In the genomic region with DNA sequence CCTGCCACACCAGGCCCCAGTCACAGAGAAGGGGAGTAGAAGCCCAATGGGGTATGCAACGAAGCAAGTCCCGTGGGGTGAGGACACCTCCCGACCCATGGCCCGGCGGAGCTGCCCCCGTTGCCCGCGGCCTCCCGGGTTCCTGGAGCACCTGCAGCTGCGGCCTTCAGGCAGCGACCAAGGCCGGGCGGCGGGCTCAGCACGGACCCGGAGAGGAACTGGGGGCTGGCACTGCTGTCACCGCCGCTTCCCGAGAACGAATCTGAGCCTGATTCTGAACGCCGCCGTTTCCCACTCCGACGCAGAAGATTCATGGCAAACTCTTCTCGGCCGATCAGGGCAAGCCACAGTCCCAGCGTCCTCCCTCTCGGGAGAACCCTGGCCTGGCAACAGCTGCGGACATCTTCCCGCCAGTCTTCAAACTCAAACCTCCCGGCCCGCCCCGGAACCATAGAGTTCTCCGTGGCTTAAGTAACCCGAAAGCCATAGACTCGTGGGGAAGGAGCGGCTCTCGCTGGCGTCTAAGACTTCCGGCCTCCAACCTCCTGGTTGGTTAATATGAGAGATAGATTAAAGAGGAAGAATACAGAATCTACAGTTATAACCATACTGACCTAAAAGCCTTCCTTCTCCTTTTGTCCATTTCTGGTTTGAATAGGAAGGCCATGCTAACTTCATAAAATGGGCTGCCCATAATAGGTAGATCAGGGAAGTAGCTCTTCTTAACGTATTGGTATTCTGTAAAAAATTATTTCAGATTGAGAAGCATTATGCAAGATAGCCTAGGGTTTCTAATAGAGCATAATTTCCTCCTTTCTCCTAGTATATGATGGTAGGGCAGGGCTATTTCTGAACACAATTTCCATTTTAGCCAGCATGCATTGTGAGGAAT, we compare ENCODE assay signal across 8 cellular contexts. TPM values are rescaled to one million over a fixed set of nuclear protein-coding genes. Genes with fewer than 3 reads are reported as not detected.
A peak's percentile ranks its signal among the peaks of the same experiment; 100 is the strongest.
DNase-seq lines count a peak whose midpoint lies in the region; ATAC-seq, FAIRE-seq and TF ChIP-seq lines count a peak whose summit lies in the region.

POLQ (minus strand) TSS at position 425 of the 892 bp plus-strand sequence; CDS start at position 314, 111 bp downstream.

- H3K4me2 ChIP-seq in astrocyte (ENCODE audit: low read length) = peak within 1 kb of the TSS; percentile 96

- no peaks in the 10 kb centered on the region for H4K20me1 ChIP-seq in astrocyte (ENCODE audit: insufficient read depth, low read length)

- H3K4me1 ChIP-seq in astrocyte (ENCODE audit: insufficient read depth, low read length) = no peaks in the 10 kb centered on the region
- H3K4me1 ChIP-seq in rectal smooth muscle tissue (ENCODE audit: control insufficient read depth, insufficient read depth, low read length) = peaks cover 5% of the 10 kb centered on the region

- peaks cover 23% of the 10 kb centered on the region for H3K79me2 ChIP-seq in astrocyte (ENCODE audit: insufficient read depth, low read length)

- peak; percentile 81 for ATAC-seq in GM18502 (IDR thresholded peaks at IDR 0.05; ENCODE audit: poor library complexity, unreplicated experiment)
- ATAC-seq in HG02970 (IDR thresholded peaks at IDR 0.05; ENCODE audit: low FRiP score, unreplicated experiment) = peak; percentile 55

- peak; percentile 88 to 89 for DNase-seq in NCI-H1930 (lab: John Stamatoyannopoulos, UW)
- peak; percentile 85 for DNase-seq in T-helper 2 cell treated with Interferon-gamma antibody and Interleukin-4, amounts not matched to agents 5 μg/mL and 100 μg/mL, for 36 hours (ENCODE audit: low spot score)
- DNase-seq in astrocyte (ENCODE audit: low read depth) = peak; percentile 93
- DNase-seq in hepatic stellate cell (ENCODE audit: low spot score) = peak; percentile 87
- DNase-seq in cortex of kidney (lab: John Stamatoyannopoulos, UW) = no peak

- peak within 1 kb of the TSS; percentile 81 for H3K4me3 ChIP-seq in astrocyte (ENCODE audit: insufficient read depth, low read depth, low read length)
- peak within 1 kb of the TSS; percentile 57 for H3K4me3 ChIP-seq in rectal smooth muscle tissue (ENCODE audit: low read length)

- no peaks in the 10 kb centered on the region for H3K36me3 ChIP-seq in astrocyte (ENCODE audit: insufficient read depth, low read length)
- no peaks in the 10 kb centered on the region for H3K36me3 ChIP-seq in rectal smooth muscle tissue (ENCODE audit: control insufficient read depth, insufficient read depth, low read length)

- H3K4me3 Mint-ChIP-seq in T-helper 2 cell treated with Interferon-gamma antibody and Interleukin-4, amounts not matched to agents 5 μg/mL and 100 μg/mL, for 36 hours = peak within 1 kb of the TSS; percentile 100
- peak within 1 kb of the TSS; percentile 83 for H3K4me3 Mint-ChIP-seq in astrocyte (ENCODE audit: unreplicated experiment)

- no peak for FAIRE-seq in astrocyte (lab: Jason Lieb, UNC)

- no peaks in the 10 kb centered on the region for H3K27me3 Mint-ChIP-seq in T-helper 2 cell treated with Interferon-gamma antibody and Interleukin-4, amounts not matched to agents 5 μg/mL and 100 μg/mL, for 36 hours (ENCODE audit: low read depth)
- H3K27me3 Mint-ChIP-seq in astrocyte (ENCODE audit: low read depth, unreplicated experiment) = no peaks in the 10 kb centered on the region

- peaks cover 19% of the 10 kb centered on the region for H3K36me3 Mint-ChIP-seq in T-helper 2 cell treated with Interferon-gamma antibody and Interleukin-4, amounts not matched to agents 5 μg/mL and 100 μg/mL, for 36 hours (ENCODE audit: low read depth)
- H3K36me3 Mint-ChIP-seq in astrocyte (ENCODE audit: low read depth, unreplicated experiment) = no peaks in the 10 kb centered on the region

- H3K9me3 ChIP-seq in astrocyte (ENCODE audit: insufficient read depth, low read depth, low read length) = no peaks in the 10 kb centered on the region

- H3K27ac ChIP-seq in astrocyte (ENCODE audit: low read depth, low read length) = peak within 1 kb of the TSS; percentile 44
- H3K27ac ChIP-seq in rectal smooth muscle tissue (ENCODE audit: low read depth, low read length) = peak within 1 kb of the TSS; percentile 56

- no peaks in the 10 kb centered on the region for H3K9me3 Mint-ChIP-seq in T-helper 2 cell treated with Interferon-gamma antibody and Interleukin-4, amounts not matched to agents 5 μg/mL and 100 μg/mL, for 36 hours
- no peaks in the 10 kb centered on the region for H3K9me3 Mint-ChIP-seq in astrocyte (ENCODE audit: unreplicated experiment)

- H3K27me3 ChIP-seq in astrocyte (ENCODE audit: insufficient read depth, low read length) (no peaks in the 10 kb centered on the region), rectal smooth muscle tissue (ENCODE audit: control insufficient read depth, insufficient read depth, low read length) (no peaks in the 10 kb centered on the region)

- TF ChIP-seq CTCF in astrocyte (IDR thresholded peaks at IDR 0.05; ENCODE audit: insufficient read depth, low read depth, low read length) = no peak

- peaks cover 36% of the 10 kb centered on the region for H3K4me1 Mint-ChIP-seq in T-helper 2 cell treated with Interferon-gamma antibody and Interleukin-4, amounts not matched to agents 5 μg/mL and 100 μg/mL, for 36 hours (ENCODE audit: low read depth)
- peaks cover 7% of the 10 kb centered on the region for H3K4me1 Mint-ChIP-seq in astrocyte (ENCODE audit: low read depth, unreplicated experiment)

- peak within 1 kb of the TSS; percentile 97 for H3K27ac Mint-ChIP-seq in T-helper 2 cell treated with Interferon-gamma antibody and Interleukin-4, amounts not matched to agents 5 μg/mL and 100 μg/mL, for 36 hours
- H3K27ac Mint-ChIP-seq in astrocyte (ENCODE audit: unreplicated experiment) = peak within 1 kb of the TSS; percentile 82

- peak within 1 kb of the TSS; percentile 90 for H2AFZ ChIP-seq in astrocyte (ENCODE audit: low read depth, low read length)

- peak within 1 kb of the TSS; percentile 85 for H3K9ac ChIP-seq in astrocyte (ENCODE audit: low read length)
- peak within 1 kb of the TSS; percentile 64 for H3K9ac ChIP-seq in rectal smooth muscle tissue (ENCODE audit: low read length)

RNA-seq across cellular contexts. Expression of gene POLQ, which starts in this region (rescaled TPM):
- 0.82 and 1.3 TPM in 2 replicates for total RNA-seq in astrocyte
